ENCODE assay signal across 12 cellular contexts in genomic region chr9:70400107-70400892, GRCh38. TPM values are rescaled to one million over a fixed set of nuclear protein-coding genes. Genes with fewer than 3 reads are reported as not detected.
DNase-seq lines count a peak whose midpoint lies in the region; ATAC-seq and TF ChIP-seq lines count a peak whose summit lies in the region.
"Had no signal": no experiment of that assay in that cellular context is flagged by ENCODE, and none has a peak within 500 bp of the region (broad histone marks: within the 10 kb centered on the region; RNA-seq: fewer than 3 reads in every experiment).

No MANE protein-coding gene starts in this region.

- no peak overlapping the region for H4K8ac ChIP-seq in H9 (replicated peaks; ENCODE audit: insufficient read length, low read depth, low read length)

- no peak overlapping the region for H3K4ac ChIP-seq in H9 (ENCODE audit: low read depth, low read length)

- no peak overlapping the region for H2BK120ac ChIP-seq in H9 (ENCODE audit: low read depth, low read length, poor library complexity, severe bottlenecking)

- H3K4me3 Mint-ChIP-seq in T-helper 2 cell treated with Interferon-gamma antibody and Interleukin-4, amounts not matched to agents 5 μg/mL and 100 μg/mL, for 36 hours: no peak overlapping the region
- H3K4me3 Mint-ChIP-seq in activated T-helper 17 cell treated with anti-CD3 and anti-CD28 coated beads, Interleukin-2, amount 50 U/mL, for 72 hours: peak overlapping the region; percentile 63
- H3K4me3 Mint-ChIP-seq in H9: no peak overlapping the region

- no peaks in the 10 kb centered on the region for H4K20me1 ChIP-seq in H9 (ENCODE audit: control insufficient read depth, insufficient read depth, insufficient read length)

- no peaks in the 10 kb centered on the region for H3K27me3 ChIP-seq in H9 (ENCODE audit: insufficient read depth, low read length)

- TF ChIP-seq CTCF in H9 (conservative IDR thresholded peaks at IDR 0.05): no peak

- no peak overlapping the region for H4K91ac ChIP-seq in H9 (ENCODE audit: insufficient read length, low read depth, low read length)

- H2BK5ac ChIP-seq in H9 (ENCODE audit: insufficient read length, low read length): no peak overlapping the region

- H3K23me2 ChIP-seq in H9 (ENCODE audit: insufficient read length, low read depth, low read length, poor library complexity, severe bottlenecking): no peaks in the 10 kb centered on the region

- no CpG with 5 or more reads among the region's 5 CpGs for WGBS in H9 (ENCODE audit: extremely low coverage, insufficient read length, low lambda C conversion rate)

- no peaks in the 10 kb centered on the region for H3K9me3 Mint-ChIP-seq in T-helper 2 cell treated with Interferon-gamma antibody and Interleukin-4, amounts not matched to agents 5 μg/mL and 100 μg/mL, for 36 hours
- no peaks in the 10 kb centered on the region for H3K9me3 Mint-ChIP-seq in activated T-helper 17 cell treated with anti-CD3 and anti-CD28 coated beads, Interleukin-2, amount 50 U/mL, for 72 hours
- no peaks in the 10 kb centered on the region for H3K9me3 Mint-ChIP-seq in H9

- H2BK15ac ChIP-seq in H9 (ENCODE audit: low read depth, low read length): no peak overlapping the region

- H2BK20ac ChIP-seq in H9 (ENCODE audit: low read depth, low read length, poor library complexity, severe bottlenecking): no peak overlapping the region

- H3K18ac ChIP-seq in H9 (ENCODE audit: insufficient read length, low read depth, low read length): no peak overlapping the region

- H3K27ac ChIP-seq in H9 (ENCODE audit: insufficient read length, low read depth, low read length): no peak overlapping the region

- peaks cover 34% of the 10 kb centered on the region for H3K4me1 Mint-ChIP-seq in T-helper 2 cell treated with Interferon-gamma antibody and Interleukin-4, amounts not matched to agents 5 μg/mL and 100 μg/mL, for 36 hours (ENCODE audit: low read depth)
- H3K4me1 Mint-ChIP-seq in activated T-helper 17 cell treated with anti-CD3 and anti-CD28 coated beads, Interleukin-2, amount 50 U/mL, for 72 hours: peaks cover 50% of the 10 kb centered on the region
- H3K4me1 Mint-ChIP-seq in H9: 0 out of 4 replicates have a peak, but pooled peaks cover 0 to under 1% of the 10 kb centered on the region in 2 experiments

- H2AK5ac ChIP-seq in H9 (ENCODE audit: insufficient read length, low read length): no peak overlapping the region

- no peak overlapping the region for H3K14ac ChIP-seq in H9 (ENCODE audit: insufficient read depth, low read length)

- no peak overlapping the region for H3K9ac ChIP-seq in H9 (ENCODE audit: extremely low read depth, insufficient read length, low read length)

- H3K27ac Mint-ChIP-seq in T-helper 2 cell treated with Interferon-gamma antibody and Interleukin-4, amounts not matched to agents 5 μg/mL and 100 μg/mL, for 36 hours: peak overlapping the region; percentile 14
- H3K27ac Mint-ChIP-seq in activated T-helper 17 cell treated with anti-CD3 and anti-CD28 coated beads, Interleukin-2, amount 50 U/mL, for 72 hours: peak overlapping the region; percentile 69
- no peak overlapping the region for H3K27ac Mint-ChIP-seq in H9

- no peaks in the 10 kb centered on the region for H3K4me1 ChIP-seq in H9 (ENCODE audit: insufficient read depth, low read length)

- H3K4me2 ChIP-seq in H9 (ENCODE audit: insufficient read depth, insufficient read length, low read length): no peak overlapping the region

- H3K9me3 ChIP-seq in H9 (ENCODE audit: control insufficient read depth, low read depth, low read length): no peaks in the 10 kb centered on the region

- no peak overlapping the region for H2AFZ ChIP-seq in H9 (ENCODE audit: low read length)

- H3K23ac ChIP-seq in H9 (ENCODE audit: insufficient read length, low read depth, low read length): no peak overlapping the region

- no peak for DNase-seq in T-helper 2 cell treated with Interferon-gamma antibody and Interleukin-4, amounts not matched to agents 5 μg/mL and 100 μg/mL, for 36 hours (ENCODE audit: low spot score)
- DNase-seq in T-helper 2 cell: no peak
- peak; percentile 46 for DNase-seq in islet precursor cell
- DNase-seq in stimulated activated naive CD8-positive, alpha-beta T cell treated with anti-CD3 and anti-CD28 coated beads, Interleukin-15, Interleukin-2, amounts not matched to agents 100 U/mL and 50 U/mL, for 24 hours: no peak
- DNase-seq in H9: no peak
- DNase-seq: activated CD4-positive, alpha-beta T cell treated with anti-CD3 and anti-CD28 coated beads, Interleukin-2, amount 50 U/mL, for 4 hours; activated effector memory CD4-positive, alpha-beta T cell treated with anti-CD3 and anti-CD28 coated beads, Interleukin-2, amount 50 U/mL, for 16 hours; caudate nucleus; stimulated activated naive CD4-positive, alpha-beta T cell treated with Interleukin-2 at 50 U/mL for 16 hours had no signal

- H2BK12ac ChIP-seq in H9 (ENCODE audit: insufficient read length, low read depth, low read length): no peak overlapping the region

- peak; percentile 33 for ATAC-seq in activated T-helper 17 cell treated with anti-CD3 and anti-CD28 coated beads, Interleukin-2, amount 50 U/mL, for 72 hours (replicated peaks)
- ATAC-seq in stimulated activated naive CD8-positive, alpha-beta T cell treated with anti-CD3 and anti-CD28 coated beads, Interleukin-15, Interleukin-2, amounts not matched to agents 100 U/mL and 50 U/mL, for 24 hours: peak; percentile 62
- no peak for ATAC-seq in HG02759 (IDR thresholded peaks at IDR 0.05; ENCODE audit: unreplicated experiment)
- ATAC-seq in GM19324 (IDR thresholded peaks at IDR 0.05; ENCODE audit: low FRiP score, unreplicated experiment): no peak

- no peak overlapping the region for H3T11ph ChIP-seq in H9 (ENCODE audit: low read length)

- no peak overlapping the region for H3K56ac ChIP-seq in H9 (ENCODE audit: insufficient read length, low read depth, low read length)

- no peaks in the 10 kb centered on the region for H3K27me3 Mint-ChIP-seq in T-helper 2 cell treated with Interferon-gamma antibody and Interleukin-4, amounts not matched to agents 5 μg/mL and 100 μg/mL, for 36 hours (ENCODE audit: low read depth)
- H3K27me3 Mint-ChIP-seq in activated T-helper 17 cell treated with anti-CD3 and anti-CD28 coated beads, Interleukin-2, amount 50 U/mL, for 72 hours: no peaks in the 10 kb centered on the region
- H3K27me3 Mint-ChIP-seq in H9 (ENCODE audit: low read depth): peaks cover 17% of the 10 kb centered on the region

- no peak overlapping the region for H4K5ac ChIP-seq in H9 (ENCODE audit: insufficient read length, low read depth, low read length)

- peaks cover 3% of the 10 kb centered on the region for H3K36me3 Mint-ChIP-seq in T-helper 2 cell treated with Interferon-gamma antibody and Interleukin-4, amounts not matched to agents 5 μg/mL and 100 μg/mL, for 36 hours (ENCODE audit: low read depth)
- no peaks in the 10 kb centered on the region for H3K36me3 Mint-ChIP-seq in activated T-helper 17 cell treated with anti-CD3 and anti-CD28 coated beads, Interleukin-2, amount 50 U/mL, for 72 hours (ENCODE audit: low read depth)
- H3K36me3 Mint-ChIP-seq in H9 (ENCODE audit: insufficient read depth in 1 of 3, low read depth in 3 of 3): no peaks in the 10 kb centered on the region

- H3K79me2 ChIP-seq in H9 (ENCODE audit: insufficient read depth, low read length): no peaks in the 10 kb centered on the region

- no peaks in the 10 kb centered on the region for H3K79me1 ChIP-seq in H9 (ENCODE audit: insufficient read depth, low read depth, low read length, poor library complexity, severe bottlenecking)

RNA-seq across cellular contexts. Expression of gene KLF9, which starts 14.2 kb away (rescaled TPM):
- 10 to 100 TPM in 1 of 2 donors, 1 to 10 TPM in 1; 9.1 to 19.0 TPM for total RNA-seq in activated T-helper 17 cell treated with anti-CD3 and anti-CD28 coated beads, Interleukin-2, amount 50 U/mL, for 72 hours
- total RNA-seq in H9 (2021): 0.18 and 0.26 TPM in 2 replicates

Comparison
In these comparisons a context has a peak if more than half of its experiments do, and no peak if none do; other contexts are left out.
1. H3K27ac Mint-ChIP-seq: peak in T-helper 2 cell treated with Interferon-gamma antibody and Interleukin-4, amounts not matched to agents 5 μg/mL and 100 μg/mL, for 36 hours (single experiment) and activated T-helper 17 cell treated with anti-CD3 and anti-CD28 coated beads, Interleukin-2, amount 50 U/mL, for 72 hours (single experiment); none in H9 (0 of 3).
2. ATAC-seq: peak in activated T-helper 17 cell treated with anti-CD3 and anti-CD28 coated beads, Interleukin-2, amount 50 U/mL, for 72 hours (single experiment) and stimulated activated naive CD8-positive, alpha-beta T cell treated with anti-CD3 and anti-CD28 coated beads, Interleukin-15, Interleukin-2, amounts not matched to agents 100 U/mL and 50 U/mL, for 24 hours (single experiment); none in HG02759 (single experiment) and GM19324 (single experiment).